ENCODE assay signal across 18 cellular contexts in the genomic region with DNA sequence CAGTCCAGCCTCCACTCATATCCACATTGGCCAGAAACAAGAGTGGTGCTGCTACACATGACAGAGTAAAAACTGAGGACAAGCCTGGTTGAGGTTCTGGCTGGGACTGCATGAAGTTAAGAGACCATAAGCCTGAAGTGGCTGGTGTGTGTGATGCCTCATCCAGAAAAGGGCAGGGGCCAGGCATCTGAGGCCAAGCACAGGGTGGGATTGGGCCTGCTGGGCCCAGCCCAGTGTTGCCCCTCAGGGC.
"Had no signal": no experiment of that assay in that cellular context is flagged by ENCODE, and none has a peak within 500 bp of the region (broad histone marks: within the 10 kb centered on the region; RNA-seq: fewer than 3 reads in every experiment).

No MANE protein-coding gene starts in this region.

- H3K27ac Mint-ChIP-seq: activated naive CD4-positive, alpha-beta T cell treated with anti-CD3 and anti-CD28 coated beads, Interleukin-2, amount 50 U/mL, for 72 hours; naive thymus-derived CD8-positive, alpha-beta T cell; progenitor cell of endocrine pancreas had no signal

- H3K9me3 Mint-ChIP-seq: activated naive CD4-positive, alpha-beta T cell treated with anti-CD3 and anti-CD28 coated beads, Interleukin-2, amount 50 U/mL, for 72 hours; activated T-cell treated with anti-CD3 and anti-CD28 coated beads, Interleukin-2, amount 50 U/mL, for 4 hours; naive thymus-derived CD8-positive, alpha-beta T cell had no signal

- ATAC-seq: activated naive CD4-positive, alpha-beta T cell treated with anti-CD3 and anti-CD28 coated beads, Interleukin-2, amount 50 U/mL, for 72 hours; activated T-cell treated with anti-CD3 and anti-CD28 coated beads, Interleukin-2, amount 50 U/mL, for 4 hours; mucosa of descending colon; naive thymus-derived CD8-positive, alpha-beta T cell; sciatic nerve had no signal

- H3K36me3 ChIP-seq: breast epithelium, colonic mucosa, stomach, transverse colon had no signal

- H3K9me3 ChIP-seq: breast epithelium, colonic mucosa, mucosa of descending colon, stomach, transverse colon had no signal

- H3K4me2 ChIP-seq: hepatocyte had no signal

- H3K4me3 Mint-ChIP-seq: activated T-cell treated with anti-CD3 and anti-CD28 coated beads, Interleukin-2, amount 50 U/mL, for 4 hours; naive thymus-derived CD8-positive, alpha-beta T cell had no signal

- H3K4me3 ChIP-seq: breast epithelium, colonic mucosa, hepatocyte, mucosa of descending colon, stomach, transverse colon had no signal

- H3K27me3 ChIP-seq: breast epithelium, colonic mucosa, hepatocyte, stomach, transverse colon had no signal

- H3K36me3 Mint-ChIP-seq: activated naive CD4-positive, alpha-beta T cell treated with anti-CD3 and anti-CD28 coated beads, Interleukin-2, amount 50 U/mL, for 72 hours; naive thymus-derived CD8-positive, alpha-beta T cell had no signal

- DNase-seq: activated CD4-positive, alpha-beta T cell treated with anti-CD3 and anti-CD28 coated beads, Interleukin-2, amount 50 U/mL, for 4 hours; activated effector memory CD4-positive, alpha-beta T cell treated with anti-CD3 and anti-CD28 coated beads, Interleukin-2, amount 50 U/mL, for 16 hours; activated T-cell treated with anti-CD3 and anti-CD28 coated beads, Interleukin-2, amount 50 U/mL, for 4 hours; amniotic stem cell; colonic mucosa; effector CD4-positive, alpha-beta T cell; kidney glomerular epithelial cell; stimulated activated CD4-positive, alpha-beta T cell treated with anti-CD3 and anti-CD28 coated beads, Interleukin-4, amount 100 ng/mL, for 24 hours; stomach; T-helper 2 cell; transverse colon had no signal

- H3K27ac ChIP-seq: colonic mucosa, hepatocyte had no signal

- H3K4me1 ChIP-seq: breast epithelium had no signal

- H3K27me3 Mint-ChIP-seq: progenitor cell of endocrine pancreas had no signal
